ENCODE assay signal across 10 cellular contexts in the genomic region with DNA sequence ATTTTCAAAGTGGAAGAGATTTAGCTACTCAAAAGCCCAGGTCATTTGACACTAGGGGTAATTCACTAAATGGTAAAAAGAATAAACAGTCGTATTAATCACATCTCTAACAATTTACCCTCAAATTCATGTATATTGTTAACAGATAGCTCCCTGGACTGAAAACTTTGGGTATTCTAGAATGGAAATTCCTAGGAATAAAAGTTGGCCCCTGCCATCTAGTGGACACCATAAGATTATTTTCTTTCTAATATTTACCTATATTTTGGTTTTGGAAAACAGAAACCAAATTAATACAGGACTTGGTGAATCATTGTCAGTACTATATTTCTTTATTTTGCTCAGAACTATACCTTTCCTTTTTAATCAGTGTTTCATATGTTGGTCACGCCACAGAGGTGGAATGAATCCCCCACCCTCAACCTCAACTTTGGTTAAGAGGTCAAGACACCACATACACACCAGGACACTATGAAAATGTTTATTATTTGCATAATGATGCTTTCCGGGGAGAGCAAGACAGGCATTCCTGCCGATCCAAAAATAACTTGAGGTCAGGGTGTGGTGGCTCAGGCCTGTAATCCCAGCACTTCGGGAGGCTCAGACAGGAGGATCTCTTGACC.
DNase-seq lines count a peak whose midpoint lies in the region; ATAC-seq and TF ChIP-seq lines count a peak whose summit lies in the region.
"Had no signal": no experiment of that assay in that cellular context is flagged by ENCODE, and none has a peak within 500 bp of the region (broad histone marks: within the 10 kb centered on the region; RNA-seq: fewer than 3 reads in every experiment).

No MANE protein-coding gene starts in this region.

- TF ChIP-seq CTCF in fibroblast of pulmonary artery (IDR thresholded peaks at IDR 0.05; ENCODE audit: low read length, missing control alignments) = peak; percentile 7

- DNase-seq in NCI-H2171 treated with DMSO at 0.1 percent for 48 hours (lab: John Stamatoyannopoulos, UW) (peak; percentile 0), NCI-H2171 (lab: John Stamatoyannopoulos, UW) (no peak), NT2/D1 (ENCODE audit: low read depth, low spot score) (peak; percentile 8), fibroblast of pulmonary artery (ENCODE audit: low read depth) (peak; percentile 10), globus pallidus (ENCODE audit: low spot score) (no peak), AG08396 (ENCODE audit: low spot score) (no peak)
- DNase-seq: NCI-H524 treated with DMSO at 0.1 percent for 48 hours had no signal

- no peaks in the 10 kb centered on the region for H3K9me3 ChIP-seq in NT2/D1 (ENCODE audit: insufficient read depth, low read length)
- H3K9me3 ChIP-seq in skeletal muscle satellite cell (replicated peaks; ENCODE audit: low read length) = no peaks in the 10 kb centered on the region
- H3K9me3 ChIP-seq: BLaER1 had no signal

- ATAC-seq in HG03439 (IDR thresholded peaks at IDR 0.05; ENCODE audit: unreplicated experiment) = no peak

- H3K4me2 ChIP-seq in skeletal muscle satellite cell (ENCODE audit: low read length) = peak overlapping the region; percentile 31
- H3K4me2 ChIP-seq: BLaER1 had no signal

- H3K4me1 ChIP-seq in NT2/D1 (ENCODE audit: insufficient read depth, insufficient read length) = no peaks in the 10 kb centered on the region
- no peaks in the 10 kb centered on the region for H3K4me1 ChIP-seq in skeletal muscle satellite cell (ENCODE audit: control insufficient read depth, insufficient read depth, low read length)
- H3K4me1 ChIP-seq: BLaER1 had no signal

- H3K27me3 ChIP-seq in NT2/D1 (ENCODE audit: insufficient read depth, insufficient read length) = no peaks in the 10 kb centered on the region
- H3K27me3 ChIP-seq in skeletal muscle satellite cell (ENCODE audit: control insufficient read depth, insufficient read depth, low read length) = no peaks in the 10 kb centered on the region

- no peak overlapping the region for H3K9ac ChIP-seq in NT2/D1 (ENCODE audit: insufficient read length, low read depth)
- H3K9ac ChIP-seq in skeletal muscle satellite cell (ENCODE audit: low read depth, low read length) = no peak overlapping the region
- H3K9ac ChIP-seq: BLaER1 had no signal

- no peak overlapping the region for H3K4me3 ChIP-seq in NT2/D1 (ENCODE audit: insufficient read length, low read depth)
- H3K4me3 ChIP-seq in fibroblast of pulmonary artery (replicated peaks; ENCODE audit: low read depth, low read length) = no peak overlapping the region
- no peak overlapping the region for H3K4me3 ChIP-seq in skeletal muscle satellite cell (ENCODE audit: low read length)
- H3K4me3 ChIP-seq: BLaER1 had no signal

- no peaks in the 10 kb centered on the region for H3K36me3 ChIP-seq in NT2/D1 (ENCODE audit: insufficient read depth, insufficient read length, low read length)
- H3K36me3 ChIP-seq in skeletal muscle satellite cell (ENCODE audit: insufficient read depth, low read length) = no peaks in the 10 kb centered on the region
- H3K36me3 ChIP-seq: BLaER1 had no signal

Comparison
In these comparisons a context has a peak if more than half of its experiments do, and no peak if none do; other contexts are left out.
1. DNase-seq: peak in NCI-H2171 treated with DMSO at 0.1 percent for 48 hours (single experiment), NT2/D1 (single experiment) and fibroblast of pulmonary artery (single experiment); none in NCI-H2171 (single experiment), globus pallidus (single experiment) and AG08396 (single experiment).